ENCODE assay signal across 9 cellular contexts in genomic region chrX:7927259-7928167, GRCh38. TPM values are rescaled to one million over a fixed set of nuclear protein-coding genes. Genes with fewer than 3 reads are reported as not detected.
DNase-seq lines count a peak whose midpoint lies in the region; ATAC-seq and TF ChIP-seq lines count a peak whose summit lies in the region.
"Had no signal": no experiment of that assay in that cellular context is flagged by ENCODE, and none has a peak within 500 bp of the region (broad histone marks: within the 10 kb centered on the region; RNA-seq: fewer than 3 reads in every experiment).

Gene PNPLA4, minus strand, starts transcription at chrX:7927413. Its CDS starts 1,294 bp downstream, at chrX:7926119.

- no peaks in the 10 kb centered on the region for H3K79me2 ChIP-seq in OCI-LY3 (ENCODE audit: low read length)

- no peak for TF ChIP-seq EP300 in esophagus muscularis mucosa (IDR thresholded peaks at IDR 0.05)

- H3K27ac ChIP-seq in OCI-LY3 (ENCODE audit: low read length) (peak within 1 kb of the TSS; percentile 82), esophagus muscularis mucosa (replicated peaks in 1 of 4) (peak within 1 kb of the TSS; percentile 70 to 81 (median 74)), muscle layer of duodenum (ENCODE audit: low read length) (peak within 1 kb of the TSS; percentile 79)

- peak; percentile 50 for DNase-seq in 8988T
- peak; percentile 90 to 93 for DNase-seq in activated T-cell treated with anti-CD3 and anti-CD28 coated beads, Interleukin-2, amount 50 U/mL, for 48 hours
- DNase-seq in esophagus muscularis mucosa (ENCODE audit: extremely low spot score): peak; percentile 91
- DNase-seq in stimulated activated CD8-positive, alpha-beta memory T cell treated with anti-CD3 and anti-CD28 coated beads, Interleukin-7, amount 100 ng/mL, for 24 hours (ENCODE audit: low read depth): peak; percentile 63
- DNase-seq: DND-41 had no signal

- 11% methylated on average over 35 of the region's 52 CpGs for WGBS in esophagus muscularis mucosa

- peak; percentile 92 for ATAC-seq in GM18867 (IDR thresholded peaks at IDR 0.05; ENCODE audit: unreplicated experiment)
- peak; percentile 89 for ATAC-seq in HG03103 (IDR thresholded peaks at IDR 0.05; ENCODE audit: low read depth, unreplicated experiment)

- no peak for TF ChIP-seq POLR2A in esophagus muscularis mucosa (IDR thresholded peaks at IDR 0.05; ENCODE audit: low read depth)

- H2AFZ ChIP-seq in OCI-LY3 (ENCODE audit: low read depth, low read length): peak within 1 kb of the TSS; percentile 91

- H3K4me2 ChIP-seq in OCI-LY3 (ENCODE audit: low read length): peak within 1 kb of the TSS; percentile 97

- H3K9me3 ChIP-seq in OCI-LY3 (ENCODE audit: insufficient read depth, low read length): no peaks in the 10 kb centered on the region
- no peaks in the 10 kb centered on the region for H3K9me3 ChIP-seq in esophagus muscularis mucosa
- H3K9me3 ChIP-seq in muscle layer of duodenum (ENCODE audit: control insufficient read depth in 1 of 2, low read length in 2 of 2): no peaks in the 10 kb centered on the region

- H3K36me3 ChIP-seq in OCI-LY3 (replicated peaks; ENCODE audit: low read depth, low read length) (no peaks in the 10 kb centered on the region), esophagus muscularis mucosa (peaks cover 0 to under 1% (median 0%) of the 10 kb centered on the region in 4 donors), muscle layer of duodenum (ENCODE audit: control insufficient read depth in 1 of 2, insufficient read depth in 2 of 2, low read length in 2 of 2) (no peaks in the 10 kb centered on the region)

- no peaks in the 10 kb centered on the region for H3K27me3 ChIP-seq in OCI-LY3 (ENCODE audit: low read depth, low read length)
- no peaks in the 10 kb centered on the region for H3K27me3 ChIP-seq in esophagus muscularis mucosa
- H3K27me3 ChIP-seq in muscle layer of duodenum (ENCODE audit: low read depth, low read length): no peaks in the 10 kb centered on the region

- H3K9ac ChIP-seq in OCI-LY3 (ENCODE audit: low read length): peak within 1 kb of the TSS; percentile 89

- H3K4me3 ChIP-seq in OCI-LY3 (ENCODE audit: low read length): peak within 1 kb of the TSS; percentile 99
- H3K4me3 ChIP-seq in esophagus muscularis mucosa: peak within 1 kb of the TSS; percentile 56 to 68 (median 62)
- H3K4me3 ChIP-seq in muscle layer of duodenum (ENCODE audit: low read depth in 1 of 2, low read length in 2 of 2): peak within 1 kb of the TSS; percentile 55 to 79

- 0 out of 2 replicates have a peak, but pooled peaks have one; percentile 23 for TF ChIP-seq CTCF in OCI-LY3 (IDR thresholded peaks at IDR 0.05; ENCODE audit: low read depth, low read length)
- TF ChIP-seq CTCF in esophagus muscularis mucosa (IDR thresholded peaks at IDR 0.05): no peak

- intact Hi-C loops in esophagus muscularis mucosa (cut with DNase I): no loop called here

- H4K20me1 ChIP-seq in OCI-LY3 (ENCODE audit: insufficient read depth, low read length): no peaks in the 10 kb centered on the region

- H3K4me1 ChIP-seq in OCI-LY3 (ENCODE audit: low read length) (peaks cover 24% of the 10 kb centered on the region; the same call in 1 of the 2 replicates), esophagus muscularis mucosa (peaks cover 0 to 17% (median 6%) of the 10 kb centered on the region in 4 donors), muscle layer of duodenum (ENCODE audit: control insufficient read depth in 1 of 2, insufficient read depth in 2 of 2, low read length in 2 of 2) (peaks cover 0 to 9% of the 10 kb centered on the region in 2 donors)

RNA-seq across cellular contexts. Expression of gene PNPLA4, which starts in this region (rescaled TPM):
- total RNA-seq in esophagus muscularis mucosa: 10 to 100 TPM; 10.3 to 19.1 (median 13.1) TPM

Comparison
In these comparisons a context has a peak if more than half of its experiments do, and no peak if none do; other contexts are left out.
1. Peak in every context shown above with its lines: DNase-seq, ATAC-seq, H3K4me3 ChIP-seq and H3K27ac ChIP-seq.